ENCODE assay signal across 8 cellular contexts in the genomic region with DNA sequence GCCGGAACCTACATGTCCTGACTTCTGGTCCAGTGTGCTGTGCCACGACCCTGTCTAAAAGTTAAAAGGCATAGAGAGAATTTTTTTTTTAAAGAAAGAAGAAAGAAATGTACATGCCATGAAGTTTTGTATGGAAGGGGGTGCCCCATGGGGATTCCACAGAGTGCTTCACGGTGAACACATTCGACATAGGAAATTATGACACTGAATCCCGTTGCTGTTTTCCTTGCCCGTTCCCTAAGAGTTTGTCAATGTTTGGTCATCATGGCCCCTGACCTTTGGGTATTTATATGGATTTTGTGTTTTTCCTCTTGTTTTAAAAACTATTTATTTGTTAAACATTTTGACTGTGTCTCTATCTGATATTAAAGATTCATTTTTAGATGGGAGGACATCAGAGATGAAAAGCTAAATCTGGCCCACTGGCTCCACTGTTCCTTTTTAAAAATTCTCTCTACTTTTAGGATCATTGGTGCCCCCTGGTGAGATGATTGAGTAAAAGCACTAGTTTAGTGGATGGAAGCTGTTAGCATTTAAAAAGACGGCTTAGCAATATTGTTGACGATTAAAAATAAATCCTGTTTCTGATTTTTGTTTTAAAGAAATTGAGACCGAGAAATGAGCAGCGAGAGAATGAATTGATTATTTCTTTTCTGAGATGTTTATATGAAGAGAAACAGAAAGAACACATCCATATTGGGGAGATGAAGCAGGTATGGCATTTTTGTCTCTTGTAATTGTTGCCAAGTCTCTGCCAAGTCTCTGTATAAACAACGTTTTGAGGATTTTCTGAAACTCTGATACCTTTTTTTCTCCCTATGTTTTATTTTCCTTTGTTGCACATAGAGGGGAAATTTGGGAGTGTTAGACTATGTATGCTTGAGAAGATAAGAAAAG.
DNase-seq lines count a peak whose midpoint lies in the region; ATAC-seq and TF ChIP-seq lines count a peak whose summit lies in the region.

No MANE protein-coding gene starts in this region.

- peak; percentile 79 for TF ChIP-seq CTCF in activated CD8-positive, alpha-beta T cell treated with anti-CD3 and anti-CD28 coated beads for 36 hours (IDR thresholded peaks at IDR 0.05)
- peak; percentile 78 for TF ChIP-seq CTCF in left ventricle myocardium inferior (IDR thresholded peaks at IDR 0.05; ENCODE audit: borderline replicate concordance)
- TF ChIP-seq CTCF in gastrocnemius medialis (IDR thresholded peaks at IDR 0.05 in 4 of 5, conservative IDR thresholded peaks at IDR 0.05 in 1 of 5): peak; percentile 38 to 69 (median 64)

- no peaks in the 10 kb centered on the region for H3K9me3 Mint-ChIP-seq in activated CD8-positive, alpha-beta T cell treated with anti-CD3 and anti-CD28 coated beads for 36 hours

- DNase-seq in COLO668 (lab: John Stamatoyannopoulos, UW; ENCODE audit: unreplicated experiment) (peak; percentile 38), NCI-H345 (lab: John Stamatoyannopoulos, UW) (peak; percentile 31), left ventricle myocardium inferior (no peak), gastrocnemius medialis (no peak), retina (no peak)
- peak; percentile 44 for DNase-seq in activated CD8-positive, alpha-beta T cell treated with anti-CD3 and anti-CD28 coated beads for 36 hours

- H3K36me3 Mint-ChIP-seq in activated CD8-positive, alpha-beta T cell treated with anti-CD3 and anti-CD28 coated beads for 36 hours (ENCODE audit: low read depth): peaks cover 17% of the 10 kb centered on the region

- H3K36me3 ChIP-seq in left ventricle myocardium inferior: peaks cover 50% of the 10 kb centered on the region
- H3K36me3 ChIP-seq in gastrocnemius medialis: peaks cover 0 to 37% of the 10 kb centered on the region in 2 donors

- H3K27ac ChIP-seq in left ventricle myocardium inferior (replicated peaks) (no peak overlapping the region), gastrocnemius medialis (no peak overlapping the region)

- no peak for TF ChIP-seq POLR2A in gastrocnemius medialis (IDR thresholded peaks at IDR 0.05)

- H3K9me3 ChIP-seq in left ventricle myocardium inferior (replicated peaks): no peaks in the 10 kb centered on the region
- H3K9me3 ChIP-seq in gastrocnemius medialis: no peaks in the 10 kb centered on the region

- ATAC-seq in GM21526 (IDR thresholded peaks at IDR 0.05; ENCODE audit: low FRiP score, unreplicated experiment) (peak; percentile 70), gastrocnemius medialis (peak; percentile 33 to 74), HG03432 (IDR thresholded peaks at IDR 0.05; ENCODE audit: unreplicated experiment) (no peak)
- peak; percentile 66 for ATAC-seq in activated CD8-positive, alpha-beta T cell treated with anti-CD3 and anti-CD28 coated beads for 36 hours

- no peaks in the 10 kb centered on the region for H3K27me3 Mint-ChIP-seq in activated CD8-positive, alpha-beta T cell treated with anti-CD3 and anti-CD28 coated beads for 36 hours

- H3K4me3 ChIP-seq in left ventricle myocardium inferior (no peak overlapping the region), gastrocnemius medialis (no peak overlapping the region)

- in situ Hi-C loops in gastrocnemius medialis (cut with MboI; ENCODE audit: low sequenced_read_pairs in 4 of 4): loop anchor here (5.0 to 25.0 kb wide), 5 partner anchors 228 to 430 kb away; no protein-coding TSS in a partner anchor

- no peak overlapping the region for H3K27ac Mint-ChIP-seq in activated CD8-positive, alpha-beta T cell treated with anti-CD3 and anti-CD28 coated beads for 36 hours

- intact Hi-C loops in activated CD8-positive, alpha-beta T cell treated with anti-CD3 and anti-CD28 coated beads for 36 hours (cut with micrococcal nuclease): loop anchor here (1.0 to 10.0 kb wide), 2 partner anchors 140 to 232 kb away; partner anchors contain the start of gene TBC1D1
- intact Hi-C loops in left ventricle myocardium inferior (cut with micrococcal nuclease): loop anchor here (5.0 to 10.0 kb wide), 2 partner anchors 60 to 233 kb away; no protein-coding TSS in a partner anchor
- intact Hi-C loops in gastrocnemius medialis (cut with DNase I; ENCODE audit: low total_unique reads): loop anchor here (1.0 to 5.0 kb wide), 3 partner anchors 143 to 432 kb away; partner anchors contain the start of gene TBC1D1

- no peaks in the 10 kb centered on the region for H3K4me1 Mint-ChIP-seq in activated CD8-positive, alpha-beta T cell treated with anti-CD3 and anti-CD28 coated beads for 36 hours (ENCODE audit: low read depth)

- H3K4me1 ChIP-seq in left ventricle myocardium inferior: peaks cover 12% of the 10 kb centered on the region
- peaks cover 0 to 4% of the 10 kb centered on the region in 2 donors for H3K4me1 ChIP-seq in gastrocnemius medialis

- POLR2A ChIA-PET in activated CD8-positive, alpha-beta T cell treated with anti-CD3 and anti-CD28 coated beads for 36 hours (lab: Charles Lee): interaction anchor here (1.1 kb wide), 1 partner anchor 114 kb away, joined by 3 read pairs; no protein-coding TSS in a partner anchor

- no peaks in the 10 kb centered on the region for H3K27me3 ChIP-seq in left ventricle myocardium inferior (ENCODE audit: low read depth)
- no peaks in the 10 kb centered on the region for H3K27me3 ChIP-seq in gastrocnemius medialis

- H3K4me3 Mint-ChIP-seq in activated CD8-positive, alpha-beta T cell treated with anti-CD3 and anti-CD28 coated beads for 36 hours: no peak overlapping the region

- CTCF ChIA-PET in activated CD8-positive, alpha-beta T cell treated with anti-CD3 and anti-CD28 coated beads for 36 hours (lab: Charles Lee): interaction anchor here (0.6 to 4.6 kb wide), 36 partner anchors 8 to 582 kb away, joined by 3 to 53 read pairs (median 4); no protein-coding TSS in a partner anchor

Comparison
In these comparisons a context has a peak if more than half of its experiments do, and no peak if none do; other contexts are left out.
1. DNase-seq: peak in COLO668 (single experiment), NCI-H345 (single experiment) and activated CD8-positive, alpha-beta T cell treated with anti-CD3 and anti-CD28 coated beads for 36 hours (single experiment); none in left ventricle myocardium inferior (single experiment), gastrocnemius medialis (0 of 2) and retina (single experiment).
2. Peak in every context shown above with its lines, with median percentiles within 50 percentile points of each other: CTCF ChIP-seq.